Comparison of ENCODE assay signal across 21 cellular contexts in genomic region chr5:665956-666711, GRCh38. TPM values are rescaled to one million over a fixed set of nuclear protein-coding genes. Genes with fewer than 3 reads are reported as not detected.
DNase-seq lines count a peak whose midpoint lies in the region; ATAC-seq, FAIRE-seq and TF ChIP-seq lines count a peak whose summit lies in the region.
"Had no signal": no experiment of that assay in that cellular context is flagged by ENCODE, and none has a peak within 500 bp of the region (broad histone marks: within the 10 kb centered on the region; RNA-seq: fewer than 3 reads in every experiment).

No MANE protein-coding gene starts in this region.

- intact Hi-C loops in Right ventricle myocardium superior (cut with DNase I) = no loop called here
- intact Hi-C loops in heart right ventricle (cut with DNase I) = no loop called here
- intact Hi-C loops in K562 (cut with micrococcal nuclease) = no loop called here

- peaks cover 25% of the 10 kb centered on the region for H4K20me1 ChIP-seq in K562 (replicated peaks; ENCODE audit: control insufficient read depth, insufficient read depth, low read length)

- WGBS in heart right ventricle, 2 donors = 96% methylated on average over 38 to 40 of the region's 40 CpGs
- 90% methylated on average over 38 of the region's 40 CpGs for WGBS in K562 (ENCODE audit: insufficient coverage, low coverage, missing lambda C conversion rate)

- TF ChIP-seq RAD21 in K562 (CRISPR knock-in tag; conservative IDR thresholded peaks at IDR 0.05 in 1 of 2, IDR thresholded peaks at IDR 0.05 in 1 of 2) = no peak

- no peak for TF ChIP-seq POLR2A in K562 (conservative IDR thresholded peaks at IDR 0.05)

- in situ Hi-C loops in K562 (cut with MboI) = no loop called here

- no peak for TF ChIP-seq EP300 in K562 (IDR thresholded peaks at IDR 0.05; ENCODE audit: low read length)

- ATAC-seq in Right ventricle myocardium superior (ENCODE audit: poor library complexity) = no peak
- no peak for ATAC-seq in heart right ventricle
- ATAC-seq in K562 = no peak
- no peak for ATAC-seq in GM21526 (IDR thresholded peaks at IDR 0.05; ENCODE audit: low FRiP score, unreplicated experiment)
- ATAC-seq: CD8-positive, alpha-beta T cell; GM12878 had no signal

- POLR2A ChIA-PET in K562 (lab: Yijun Ruan, JAX) = interaction anchor here (0.5 to 0.8 kb wide), 4 partner anchors 11 to 495 kb away, joined by 3 read pairs; no protein-coding TSS in a partner anchor

- peak overlapping the region in 1 of 2 experiments; percentile 2; a peak in 1 of 4 replicates for H3K9ac ChIP-seq in K562 (ENCODE audit: insufficient read depth in 1 of 2, low read depth in 2 of 2, low read length in 2 of 2)
- H3K9ac ChIP-seq: BLaER1 had no signal

- no peak overlapping the region for H2AFZ ChIP-seq in K562 (ENCODE audit: low read depth, low read length)

- no TSS peak for BruUV-seq in K562 (replicated peaks; lab: Mats Ljungman, UMichigan)

- peaks cover 0 to 5% (median under 1%) of the 10 kb centered on the region in 9 donors for H3K4me1 ChIP-seq in heart right ventricle
- peaks cover under 1 to 65% of the 10 kb centered on the region in 2 experiments; a peak in 3 of 5 replicates for H3K4me1 ChIP-seq in K562 (replicated peaks in 1 of 2; ENCODE audit: control insufficient read depth in 2 of 2, insufficient read depth in 2 of 2, low read length in 2 of 2)
- H3K4me1 ChIP-seq: SJCRH30 had no signal

- DNase-seq in Right ventricle myocardium superior (peak; percentile 40), heart right ventricle (no peak), K562 (ENCODE audit: extremely low read depth in 1 of 4, low spot score in 3 of 4) (no peak), kidney tubule cell (ENCODE audit: low spot score) (no peak), CD1c-positive myeloid dendritic cell (ENCODE audit: extremely low spot score) (no peak)
- DNase-seq: Calu3; CD8-positive, alpha-beta T cell; EL; KBM-7; NCI-H1105 treated with DMSO at 0.1 percent for 48 hours; NCI-H1694; RPMI8226 had no signal

- CTCF ChIA-PET in K562 (lab: Yijun Ruan, JAX; ENCODE audit: low intra/inter-chr PET ratio) = no interaction called here

- H3K27me3 ChIP-seq in heart right ventricle (no peaks in the 10 kb centered on the region), K562 (ENCODE audit: control insufficient read depth in 2 of 2, insufficient read depth in 2 of 2, low read length in 2 of 2) (no peaks in the 10 kb centered on the region), layer of hippocampus (ENCODE audit: control insufficient read depth, insufficient read depth, low read length) (no peaks in the 10 kb centered on the region)
- H3K27me3 ChIP-seq: BLaER1, SJCRH30 had no signal

- H3K9me3 ChIP-seq in heart right ventricle (no peaks in the 10 kb centered on the region), K562 (replicated peaks; ENCODE audit: control insufficient read depth, insufficient read depth, low read depth, low read length) (peaks cover 4% of the 10 kb centered on the region; the same call in 1 of the 2 replicates)
- H3K9me3 ChIP-seq: BLaER1, SJCRH30 had no signal

- no peak for TF ChIP-seq CTCF in heart right ventricle (IDR thresholded peaks at IDR 0.05)
- no peak for TF ChIP-seq CTCF in K562 (IDR thresholded peaks at IDR 0.05 in 2 of 3, conservative IDR thresholded peaks at IDR 0.05 in 1 of 3; ENCODE audit: insufficient read depth in 2 of 3, low read depth in 1 of 3, low read length in 3 of 3)

- no peak for FAIRE-seq in K562 (lab: Jason Lieb, UNC)
- FAIRE-seq: A204.1, GM12878, GM18507, H1 had no signal

- peaks cover 0 to 47% (median 0%) of the 10 kb centered on the region in 9 donors for H3K36me3 ChIP-seq in heart right ventricle
- peaks cover 64% of the 10 kb centered on the region; the same call in 2 of the 3 replicates for H3K36me3 ChIP-seq in K562 (ENCODE audit: control insufficient read depth, insufficient read depth, low read length)
- H3K36me3 ChIP-seq: SJCRH30 had no signal

- no peak overlapping the region for H3K4me2 ChIP-seq in K562 (ENCODE audit: insufficient read depth, low read length)
- H3K4me2 ChIP-seq: BLaER1 had no signal

- H3K27ac ChIP-seq in heart right ventricle (no peak overlapping the region), K562 (ENCODE audit: extremely low read depth, low read depth, low read length) (no peak overlapping the region), layer of hippocampus (ENCODE audit: low read depth, low read length) (peak overlapping the region; percentile 98), temporal lobe (ENCODE audit: low read depth, low read length) (peak overlapping the region; percentile 99)
- H3K27ac ChIP-seq: BLaER1, SJCRH30 had no signal

- no peaks in the 10 kb centered on the region for H3K9me1 ChIP-seq in K562 (ENCODE audit: control insufficient read depth, insufficient read depth, low read length)

- H3K4me3 ChIP-seq in heart right ventricle (no peak overlapping the region), K562 (no peak overlapping the region)
- H3K4me3 ChIP-seq: BLaER1, GM12878, SJCRH30 had no signal

- H3K79me2 ChIP-seq in K562 (ENCODE audit: control insufficient read depth, insufficient read depth, low read length) = no peaks in the 10 kb centered on the region

TF ChIP-seq in K562, 482 proteins besides CTCF, POLR2A, EP300 and RAD21 (continues in another document):
- TF ChIP-seq MCM5 (IDR thresholded peaks at IDR 0.05; ENCODE audit: low read depth) (no peak), POLR2G (IDR thresholded peaks at IDR 0.05; ENCODE audit: low read depth, low read length) (peak; percentile 52; the same call in 1 of the 2 replicates)
- TF ChIP-seq, protein P1, sequence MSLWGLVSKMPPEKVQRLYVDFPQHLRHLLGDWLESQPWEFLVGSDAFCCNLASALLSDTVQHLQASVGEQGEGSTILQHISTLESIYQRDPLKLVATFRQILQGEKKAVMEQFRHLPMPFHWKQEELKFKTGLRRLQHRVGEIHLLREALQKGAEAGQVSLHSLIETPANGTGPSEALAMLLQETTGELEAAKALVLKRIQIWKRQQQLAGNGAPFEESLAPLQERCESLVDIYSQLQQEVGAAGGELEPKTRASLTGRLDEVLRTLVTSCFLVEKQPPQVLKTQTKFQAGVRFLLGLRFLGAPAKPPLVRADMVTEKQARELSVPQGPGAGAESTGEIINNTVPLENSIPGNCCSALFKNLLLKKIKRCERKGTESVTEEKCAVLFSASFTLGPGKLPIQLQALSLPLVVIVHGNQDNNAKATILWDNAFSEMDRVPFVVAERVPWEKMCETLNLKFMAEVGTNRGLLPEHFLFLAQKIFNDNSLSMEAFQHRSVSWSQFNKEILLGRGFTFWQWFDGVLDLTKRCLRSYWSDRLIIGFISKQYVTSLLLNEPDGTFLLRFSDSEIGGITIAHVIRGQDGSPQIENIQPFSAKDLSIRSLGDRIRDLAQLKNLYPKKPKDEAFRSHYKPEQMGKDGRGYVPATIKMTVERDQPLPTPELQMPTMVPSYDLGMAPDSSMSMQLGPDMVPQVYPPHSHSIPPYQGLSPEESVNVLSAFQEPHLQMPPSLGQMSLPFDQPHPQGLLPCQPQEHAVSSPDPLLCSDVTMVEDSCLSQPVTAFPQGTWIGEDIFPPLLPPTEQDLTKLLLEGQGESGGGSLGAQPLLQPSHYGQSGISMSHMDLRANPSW (CRISPR knock-in tag; IDR thresholded peaks at IDR 0.05) = no peak

RNA-seq across cellular contexts. Expression of gene TPPP, which starts 27.0 kb away (rescaled TPM):
- 39.7 TPM for total RNA-seq in Right ventricle myocardium superior
- total RNA-seq in heart right ventricle = 10 to 100 TPM in 7 of 10 donors, 1 to 10 TPM in 3; 9.7 to 50.6 (median 12.9) TPM
- polyA plus RNA-seq in heart right ventricle = 1 to 10 TPM; 4.6 to 5.9 TPM
- 0.11 and 0.28 TPM in 2 replicates for total RNA-seq in K562 (2011; cell fraction: chromatin; rRNA removed; ENCODE audit: low replicate concordance)
- total RNA-seq in K562 (2011; cell fraction: nucleolus; rRNA removed) = 0.13 and 0.17 TPM in 2 replicates
- total RNA-seq in K562 (2011; cell fraction: nucleoplasm; rRNA removed) = 0.15 TPM in 1 of 2 replicates, not detected in the other
- total RNA-seq in K562 (2014; rRNA removed) = not detected in 2 replicates
- not detected in 2 replicates for total RNA-seq in K562 (2014; rRNA removed; fragmentation: Illumina TruSeq; extraction: Trizol)
- not detected in 2 replicates for total RNA-seq in K562 (2015; rRNA removed; fragmentation: Illumina TruSeq; extraction: Trizol)
- total RNA-seq in K562 (2021) = 0.07 TPM in 2 replicates
- 0.01 and 0.03 TPM in 2 replicates for polyA plus RNA-seq in K562 (2011; rRNA removed)
- polyA plus RNA-seq in K562 (2011; cell fraction: cytosol; rRNA removed) = 0.04 and 0.06 TPM in 2 replicates
- 0.06 and 0.11 TPM in 2 replicates for polyA plus RNA-seq in K562 (2011; cell fraction: nucleus; rRNA removed)
- 0.21 and 0.25 TPM in 2 replicates for polyA plus RNA-seq in K562 (2012)
- polyA plus RNA-seq in K562 (2014; fragmentation: Illumina TruSeq; extraction: Trizol) = 0.01 TPM in 1 of 2 replicates, not detected in the other
- not detected for polyA plus RNA-seq in K562 (2014; fragmentation: Nextera tagmentation; extraction: Ambion mirVana)
- polyA plus RNA-seq in K562 (2014; rRNA removed) = not detected in 2 replicates
- 0.11 and 0.12 TPM in 2 replicates for polyA minus RNA-seq in K562 (2011; rRNA and poly(A)+ RNA removed)
- polyA minus RNA-seq in K562 (2011; cell fraction: cytosol; rRNA and poly(A)+ RNA removed) = not detected in 2 replicates
- not detected in 2 replicates for polyA minus RNA-seq in K562 (2011; cell fraction: nucleus; rRNA and poly(A)+ RNA removed)
- 12.5 TPM for total RNA-seq in temporal lobe

RNA-seq across cellular contexts. Expression of gene CEP72, which starts 54.0 kb away (rescaled TPM):
- total RNA-seq in Right ventricle myocardium superior (1.7 TPM), heart right ventricle (1 to 10 TPM in 7 of 10 donors, under 1 TPM in 3; 0.66 to 2.0 (median 1.4) TPM), K562 (2014; rRNA removed) (17.6 and 27.4 TPM in 2 replicates), K562 (2014; rRNA removed; fragmentation: Illumina TruSeq; extraction: Trizol) (9.4 and 11.3 TPM in 2 replicates), K562 (2015; rRNA removed; fragmentation: Illumina TruSeq; extraction: Trizol) (16.3 and 17.4 TPM in 2 replicates), K562 (2021) (33.3 and 38.1 TPM in 2 replicates), temporal lobe (3.2 TPM)
- polyA plus RNA-seq in heart right ventricle (1 to 10 TPM; 1.3 to 2.4 TPM), K562 (2011; rRNA removed) (14.0 and 17.8 TPM in 2 replicates), K562 (2014; fragmentation: Illumina TruSeq; extraction: Trizol) (14.2 and 15.2 TPM in 2 replicates), K562 (2014; fragmentation: Nextera tagmentation; extraction: Ambion mirVana) (1 to 10 TPM in 1 of 2 experiments, under 1 TPM in 1; 0.89 to 1.4 TPM), K562 (2014; rRNA removed) (19.9 and 28.6 TPM in 2 replicates)
- 124 and 152 TPM in 2 replicates for total RNA-seq in K562 (2011; cell fraction: chromatin; rRNA removed; ENCODE audit: low replicate concordance)
- 76.5 and 81.0 TPM in 2 replicates for total RNA-seq in K562 (2011; cell fraction: nucleolus; rRNA removed)
- total RNA-seq in K562 (2011; cell fraction: nucleoplasm; rRNA removed) = 63.1 and 68.9 TPM in 2 replicates
- polyA plus RNA-seq in K562 (2011; cell fraction: cytosol; rRNA removed) = 11.8 and 15.1 TPM in 2 replicates
- 32.3 and 49.2 TPM in 2 replicates for polyA plus RNA-seq in K562 (2011; cell fraction: nucleus; rRNA removed)
- polyA plus RNA-seq in K562 (2012) = 15.2 and 20.5 TPM in 2 replicates
- polyA minus RNA-seq in K562 (2011; rRNA and poly(A)+ RNA removed) = 23.6 and 27.4 TPM in 2 replicates
- polyA minus RNA-seq in K562 (2011; cell fraction: cytosol; rRNA and poly(A)+ RNA removed) = 19.7 and 26.2 TPM in 2 replicates
- polyA minus RNA-seq in K562 (2011; cell fraction: nucleus; rRNA and poly(A)+ RNA removed) = 40.4 and 45.3 TPM in 2 replicates

Comparison
In these comparisons a context has a peak if more than half of its experiments do, and no peak if none do; other contexts are left out.
1. H3K27ac ChIP-seq: peak in layer of hippocampus (single experiment) and temporal lobe (single experiment); none in heart right ventricle (0 of 10) and K562 (single experiment).
2. RNA of gene TPPP, which starts 27.0 kb away (total RNA-seq): 39.7 TPM in Right ventricle myocardium superior (single experiment), 9.7 to 50.6 TPM in heart right ventricle and 12.5 TPM in temporal lobe (single experiment); 0.07 to 0.28 TPM in K562; every median in the first group is over 4 times any median in the second.